Comparison of ENCODE assay signal across 8 cellular contexts in the genomic region with DNA sequence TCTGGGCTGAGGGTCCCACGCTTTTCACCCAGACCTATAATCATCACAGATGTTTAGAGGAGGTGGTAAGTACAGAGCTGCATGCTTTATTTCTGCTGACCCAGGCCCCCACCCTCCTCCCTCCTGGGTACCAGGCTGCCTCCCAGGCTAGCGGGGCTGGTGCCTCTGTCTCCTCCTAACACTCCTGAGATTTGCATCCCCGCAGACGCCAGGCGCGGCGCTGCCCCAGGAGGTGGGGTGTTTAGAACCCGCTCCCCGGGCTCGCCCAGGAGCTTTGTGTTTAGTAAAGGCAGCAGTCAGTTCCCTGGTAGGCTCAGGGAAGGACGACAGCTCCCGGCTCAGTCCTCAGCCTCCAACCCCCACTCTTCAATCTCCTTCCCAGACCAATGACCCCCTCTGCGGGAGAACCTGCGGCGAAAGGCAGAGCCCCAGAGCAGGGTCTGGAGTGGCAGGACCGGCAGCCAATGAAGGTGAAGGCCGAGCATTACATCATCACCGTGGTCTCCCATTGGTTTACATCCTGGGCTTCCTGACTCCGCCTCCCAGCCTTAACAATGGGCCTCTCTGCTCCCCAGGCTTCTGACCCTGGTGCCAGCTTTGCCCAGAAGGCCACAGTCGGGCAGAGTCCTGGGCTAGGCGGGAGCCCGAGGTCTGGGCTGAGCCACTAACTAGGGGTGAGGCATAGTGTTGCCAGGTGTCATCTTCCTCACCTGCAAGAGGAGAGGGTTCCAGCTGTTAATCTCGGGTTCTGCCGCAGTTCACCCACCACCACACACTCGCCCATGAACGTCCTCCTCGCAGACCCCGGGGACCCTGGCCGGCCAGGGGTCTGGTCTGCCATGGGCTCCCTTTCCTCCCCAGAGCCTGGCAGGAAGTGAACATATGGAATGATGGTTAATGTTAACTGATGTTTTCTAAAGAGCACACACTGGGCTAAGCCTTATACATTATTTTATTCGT. TPM values are rescaled to one million over a fixed set of nuclear protein-coding genes. Genes with fewer than 3 reads are reported as not detected.
DNase-seq lines count a peak whose midpoint lies in the region; ATAC-seq, FAIRE-seq and TF ChIP-seq lines count a peak whose summit lies in the region.

No MANE protein-coding gene starts in this region.

- peaks cover 2% of the 10 kb centered on the region; the same call in 1 of the 2 replicates for H3K27me3 ChIP-seq in BJ (ENCODE audit: control insufficient read depth, insufficient read depth, low read length)
- peaks cover 3 to 34% of the 10 kb centered on the region in 2 experiments; a peak in 4 of 5 replicates for H3K27me3 ChIP-seq in K562 (ENCODE audit: control insufficient read depth in 2 of 2, insufficient read depth in 2 of 2, low read length in 2 of 2)
- no peaks in the 10 kb centered on the region for H3K27me3 ChIP-seq in iPS-18a (ENCODE audit: control insufficient read depth, insufficient read depth, low read length)
- H3K27me3 ChIP-seq in gastrocnemius medialis = no peaks in the 10 kb centered on the region

- no TSS peak for BruUV-seq in K562 (replicated peaks; lab: Mats Ljungman, UMichigan)

- H3K9me3 ChIP-seq in K562 (replicated peaks; ENCODE audit: control insufficient read depth, insufficient read depth, low read depth, low read length) = no peaks in the 10 kb centered on the region
- H3K9me3 ChIP-seq in iPS-18a (ENCODE audit: control insufficient read depth, low read depth, low read length) = no peaks in the 10 kb centered on the region
- no peaks in the 10 kb centered on the region for H3K9me3 ChIP-seq in gastrocnemius medialis

- H3K4me1 ChIP-seq in K562 (replicated peaks in 1 of 2; ENCODE audit: control insufficient read depth in 2 of 2, insufficient read depth in 2 of 2, low read length in 2 of 2) (peaks cover 0 to 15% of the 10 kb centered on the region in 2 experiments; a peak in 2 of 5 replicates), iPS-18a (ENCODE audit: control insufficient read depth, low read depth, low read length) (peaks cover 9% of the 10 kb centered on the region), gastrocnemius medialis (no peaks in the 10 kb centered on the region)

- TF ChIP-seq EP300 in K562 (IDR thresholded peaks at IDR 0.05; ENCODE audit: low read length) = no peak

- CTCF ChIA-PET in BJ (lab: Yijun Ruan, JAX) (interaction anchor here (0.6 to 1.0 kb wide), 2 partner anchors 11 to 718 kb away, joined by 3 read pairs; no protein-coding TSS in a partner anchor), K562 (lab: Yijun Ruan, JAX; ENCODE audit: low intra/inter-chr PET ratio) (no interaction called here)
- CTCF ChIA-PET in activated CD4-positive, alpha-beta memory T cell treated with anti-CD3 and anti-CD28 coated beads for 36 hours (lab: Charles Lee) = no interaction called here

- H3K9ac ChIP-seq in K562 (ENCODE audit: insufficient read depth in 1 of 2, low read depth in 2 of 2, low read length in 2 of 2) = peak overlapping the region in 1 of 2 experiments; percentile 82; a peak in 3 of 4 replicates
- H3K9ac ChIP-seq in iPS-18a (ENCODE audit: low read length) = peak overlapping the region; percentile 63

- no peak for TF ChIP-seq CTCF in BJ (IDR thresholded peaks at IDR 0.05; ENCODE audit: insufficient read depth, low read depth, low read length)
- TF ChIP-seq CTCF in K562 (IDR thresholded peaks at IDR 0.05 in 2 of 3, conservative IDR thresholded peaks at IDR 0.05 in 1 of 3; ENCODE audit: insufficient read depth in 2 of 3, low read depth in 1 of 3, low read length in 3 of 3) = no peak
- TF ChIP-seq CTCF in gastrocnemius medialis (IDR thresholded peaks at IDR 0.05 in 4 of 5, conservative IDR thresholded peaks at IDR 0.05 in 1 of 5) = no peak

- FAIRE-seq in K562 (lab: Jason Lieb, UNC) = peak; percentile 80

- H3K9me3 Mint-ChIP-seq in activated CD4-positive, alpha-beta memory T cell treated with anti-CD3 and anti-CD28 coated beads for 36 hours = no peaks in the 10 kb centered on the region

- H3K27ac ChIP-seq in K562 (ENCODE audit: extremely low read depth, low read depth, low read length) (no peak overlapping the region), iPS-18a (ENCODE audit: low read length) (no peak overlapping the region), gastrocnemius medialis (peak overlapping the region in 3 of 4 donors; percentile 27 to 66 (median 52))

- POLR2A ChIA-PET in BJ (lab: Charles Lee) (no interaction called here), K562 (lab: Yijun Ruan, JAX) (interaction anchor here (0.6 to 1.7 kb wide), 3 partner anchors 11 to 1176 kb away, joined by 3 to 5 read pairs (median 4); no protein-coding TSS in a partner anchor)
- POLR2A ChIA-PET in activated CD4-positive, alpha-beta memory T cell treated with anti-CD3 and anti-CD28 coated beads for 36 hours (lab: Charles Lee) = no interaction called here

- peak overlapping the region; percentile 33 for H3K4me3 ChIP-seq in BJ (ENCODE audit: low read depth, low read length)
- H3K4me3 ChIP-seq in K562 = no peak overlapping the region; the same call in 1 of the 2 replicates
- peak overlapping the region; percentile 43 for H3K4me3 ChIP-seq in iPS-18a (ENCODE audit: low read length)
- H3K4me3 ChIP-seq in gastrocnemius medialis = no peak overlapping the region

- WGBS in K562 (ENCODE audit: insufficient coverage, low coverage, missing lambda C conversion rate) = 15% methylated on average over 26 of the region's 30 CpGs

- H4K20me1 ChIP-seq in K562 (replicated peaks; ENCODE audit: control insufficient read depth, insufficient read depth, low read length) = no peaks in the 10 kb centered on the region

- no peaks in the 10 kb centered on the region for H3K79me2 ChIP-seq in K562 (ENCODE audit: control insufficient read depth, insufficient read depth, low read length)

- no peak overlapping the region for H3K4me3 Mint-ChIP-seq in activated CD4-positive, alpha-beta memory T cell treated with anti-CD3 and anti-CD28 coated beads for 36 hours

- TF ChIP-seq POLR2A in K562 (conservative IDR thresholded peaks at IDR 0.05) (no peak), gastrocnemius medialis (IDR thresholded peaks at IDR 0.05) (peak in 1 of 2 donors; percentile 21)

- H3K27ac Mint-ChIP-seq in activated CD4-positive, alpha-beta memory T cell treated with anti-CD3 and anti-CD28 coated beads for 36 hours = no peak overlapping the region

- in situ Hi-C loops in K562 (cut with MboI) = no loop called here
- in situ Hi-C loops in gastrocnemius medialis (cut with MboI; ENCODE audit: low sequenced_read_pairs in 4 of 4) = no loop called here

- peaks cover 3% of the 10 kb centered on the region for H3K4me1 Mint-ChIP-seq in activated CD4-positive, alpha-beta memory T cell treated with anti-CD3 and anti-CD28 coated beads for 36 hours (ENCODE audit: low read depth)

- no peaks in the 10 kb centered on the region for H3K9me1 ChIP-seq in K562 (ENCODE audit: control insufficient read depth, insufficient read depth, low read length)

- intact Hi-C loops in K562 (cut with micrococcal nuclease) = no loop called here
- intact Hi-C loops in gastrocnemius medialis (cut with DNase I; ENCODE audit: low total_unique reads) = no loop called here
- intact Hi-C loops in activated CD4-positive, alpha-beta memory T cell treated with anti-CD3 and anti-CD28 coated beads for 36 hours (cut with micrococcal nuclease) = no loop called here

- H3K27me3 Mint-ChIP-seq in activated CD4-positive, alpha-beta memory T cell treated with anti-CD3 and anti-CD28 coated beads for 36 hours = no peaks in the 10 kb centered on the region

- H3K36me3 ChIP-seq in BJ (ENCODE audit: control insufficient read depth, insufficient read depth, low read length) = no peaks in the 10 kb centered on the region
- H3K36me3 ChIP-seq in K562 (ENCODE audit: control insufficient read depth, insufficient read depth, low read length) = no peaks in the 10 kb centered on the region
- H3K36me3 ChIP-seq in iPS-18a (ENCODE audit: control insufficient read depth, low read depth, low read length) = no peaks in the 10 kb centered on the region
- no peaks in the 10 kb centered on the region for H3K36me3 ChIP-seq in gastrocnemius medialis

- DNase-seq in BJ (ENCODE audit: low read depth) = peak; percentile 5
- peak; percentile 16 for DNase-seq in LoVo (ENCODE audit: low spot score)
- DNase-seq in K562 (ENCODE audit: extremely low read depth in 1 of 4, low spot score in 3 of 4) = peak; percentile 76 to 97 (median 96)
- no peak for DNase-seq in gastrocnemius medialis
- no peak for DNase-seq in activated CD4-positive, alpha-beta memory T cell treated with anti-CD3 and anti-CD28 coated beads for 36 hours

- H3K36me3 Mint-ChIP-seq in activated CD4-positive, alpha-beta memory T cell treated with anti-CD3 and anti-CD28 coated beads for 36 hours = no peaks in the 10 kb centered on the region

- peak overlapping the region; percentile 82 for H2AFZ ChIP-seq in K562 (ENCODE audit: low read depth, low read length)

- peak; percentile 99 for ATAC-seq in K562
- ATAC-seq in gastrocnemius medialis = peak in 1 of 2 donors; percentile 37
- ATAC-seq in GM18868 (IDR thresholded peaks at IDR 0.05; ENCODE audit: unreplicated experiment) = no peak
- ATAC-seq in GM18858 (IDR thresholded peaks at IDR 0.05; ENCODE audit: unreplicated experiment) = no peak

- peak overlapping the region; percentile 55 for H3K4me2 ChIP-seq in K562 (ENCODE audit: insufficient read depth, low read length)

- no peak for TF ChIP-seq RAD21 in K562 (CRISPR knock-in tag; conservative IDR thresholded peaks at IDR 0.05 in 1 of 2, IDR thresholded peaks at IDR 0.05 in 1 of 2)

RNA-seq across cellular contexts. Expression of a gene that starts 57.5 kb away (rescaled TPM):
- polyA plus RNA-seq in BJ (2011; rRNA removed) (251 and 376 TPM in 2 replicates), K562 (2011; rRNA removed) (128 and 161 TPM in 2 replicates), K562 (2014; fragmentation: Illumina TruSeq; extraction: Trizol) (206 and 269 TPM in 2 replicates), K562 (2014; fragmentation: Nextera tagmentation; extraction: Ambion mirVana) (10 to 100 TPM; 48.0 to 85.7 TPM), K562 (2014; rRNA removed) (162 and 178 TPM in 2 replicates)
- polyA minus RNA-seq in BJ (2011; rRNA and poly(A)+ RNA removed) = 194 and 240 TPM in 2 replicates
- total RNA-seq in K562 (2011; cell fraction: chromatin; rRNA removed; ENCODE audit: low replicate concordance) = 62.1 and 139 TPM in 2 replicates
- total RNA-seq in K562 (2011; cell fraction: nucleolus; rRNA removed) = 42.4 and 45.7 TPM in 2 replicates
- 60.5 and 80.2 TPM in 2 replicates for total RNA-seq in K562 (2011; cell fraction: nucleoplasm; rRNA removed)
- total RNA-seq in K562 (2014; rRNA removed) (256 and 290 TPM in 2 replicates), K562 (2014; rRNA removed; fragmentation: Illumina TruSeq; extraction: Trizol) (158 and 169 TPM in 2 replicates), K562 (2015; rRNA removed; fragmentation: Illumina TruSeq; extraction: Trizol) (139 and 148 TPM in 2 replicates), K562 (2021) (141 and 155 TPM in 2 replicates), gastrocnemius medialis (1,000 to 10,000 TPM in 2 of 4 donors, 100 to 1,000 TPM in 2; 466 to 1,278 (median 1,009) TPM)
- 77.4 and 107 TPM in 2 replicates for polyA plus RNA-seq in K562 (2011; cell fraction: cytosol; rRNA removed)
- 56.0 and 78.4 TPM in 2 replicates for polyA plus RNA-seq in K562 (2011; cell fraction: nucleus; rRNA removed)
- polyA plus RNA-seq in K562 (2012) = 143 and 146 TPM in 2 replicates
- polyA minus RNA-seq in K562 (2011; rRNA and poly(A)+ RNA removed) = 242 and 267 TPM in 2 replicates
- polyA minus RNA-seq in K562 (2011; cell fraction: cytosol; rRNA and poly(A)+ RNA removed) = 56.8 and 84.7 TPM in 2 replicates
- polyA minus RNA-seq in K562 (2011; cell fraction: nucleus; rRNA and poly(A)+ RNA removed) = 73.0 and 82.9 TPM in 2 replicates
- total RNA-seq in activated CD4-positive, alpha-beta memory T cell treated with anti-CD3 and anti-CD28 coated beads for 36 hours = 100 to 1,000 TPM; 725 to 733 TPM

Comparison
In these comparisons a context has a peak if more than half of its experiments do, and no peak if none do; other contexts are left out.
1. DNase-seq: peak in BJ (single experiment), LoVo (single experiment) and K562 (4 of 4); none in gastrocnemius medialis (0 of 2) and activated CD4-positive, alpha-beta memory T cell treated with anti-CD3 and anti-CD28 coated beads for 36 hours (single experiment).
2. H3K4me3 ChIP-seq: peak in BJ (single experiment) and iPS-18a (single experiment); none in K562 (single experiment) and gastrocnemius medialis (0 of 4).
3. H3K27ac ChIP-seq: peak in gastrocnemius medialis (3 of 4); none in K562 (single experiment) and iPS-18a (single experiment).